Comparison of ENCODE assay signal across 8 cellular contexts in genomic region chr4:54315561-54315960, GRCh38.
DNase-seq lines count a peak whose midpoint lies in the region; ATAC-seq lines count a peak whose summit lies in the region.

No MANE protein-coding gene starts in this region.

- no peaks in the 10 kb centered on the region for H3K36me3 ChIP-seq in BLaER1 treated with 17β-estradiol and CSF1 and Interleukin-3, amounts not matched to agents 10 nM and 100 nM

- no peak overlapping the region for H3K27ac ChIP-seq in BLaER1 treated with 17β-estradiol and CSF1 and Interleukin-3, amounts not matched to agents 10 nM and 100 nM

- no peak overlapping the region for H3K9ac ChIP-seq in BLaER1 treated with 17β-estradiol and CSF1 and Interleukin-3, amounts not matched to agents 10 nM and 100 nM

- intact Hi-C loops in left ventricle myocardium superior (cut with micrococcal nuclease) = no loop called here

- H3K4me3 ChIP-seq in BLaER1 treated with 17β-estradiol and CSF1 and Interleukin-3, amounts not matched to agents 10 nM and 100 nM = no peak overlapping the region

- peak; percentile 87 for ATAC-seq in GM19025 (IDR thresholded peaks at IDR 0.05; ENCODE audit: low read depth, unreplicated experiment)
- ATAC-seq in HG02870 (IDR thresholded peaks at IDR 0.05; ENCODE audit: unreplicated experiment) = peak; percentile 97
- no peak for ATAC-seq in left ventricle myocardium superior

- peak overlapping the region in 8 of 11 experiments; percentile 4 to 65 (median 21); a peak in 10 of 22 replicates for H3K4me2 ChIP-seq in BLaER1 treated with 17β-estradiol and CSF1 and Interleukin-3, amounts not matched to agents 10 nM and 100 nM

- DNase-seq in NAMALWA (ENCODE audit: low spot score) = peak; percentile 50
- DNase-seq in glomerular visceral epithelial cell (ENCODE audit: extremely low spot score) = no peak
- DNase-seq in islet precursor cell = no peak
- no peak for DNase-seq in LoVo (ENCODE audit: low spot score)
- DNase-seq in left ventricle myocardium superior = no peak

- no peaks in the 10 kb centered on the region for H4K20me1 ChIP-seq in BLaER1 treated with 17β-estradiol and CSF1 and Interleukin-3, amounts not matched to agents 10 nM and 100 nM

- H3K9me3 ChIP-seq in BLaER1 treated with 17β-estradiol and CSF1 and Interleukin-3, amounts not matched to agents 10 nM and 100 nM (replicated peaks in 1 of 11) = no peaks in the 10 kb centered on the region

- H3K4me1 ChIP-seq in BLaER1 treated with 17β-estradiol and CSF1 and Interleukin-3, amounts not matched to agents 10 nM and 100 nM = peaks cover 0 to 21% (median 9%) of the 10 kb centered on the region in 10 experiments; a peak in 15 of 20 replicates

- no peaks in the 10 kb centered on the region for H3K27me3 ChIP-seq in BLaER1 treated with 17β-estradiol and CSF1 and Interleukin-3, amounts not matched to agents 10 nM and 100 nM
